Comparison of ENCODE assay signal across 9 cellular contexts in the genomic region with DNA sequence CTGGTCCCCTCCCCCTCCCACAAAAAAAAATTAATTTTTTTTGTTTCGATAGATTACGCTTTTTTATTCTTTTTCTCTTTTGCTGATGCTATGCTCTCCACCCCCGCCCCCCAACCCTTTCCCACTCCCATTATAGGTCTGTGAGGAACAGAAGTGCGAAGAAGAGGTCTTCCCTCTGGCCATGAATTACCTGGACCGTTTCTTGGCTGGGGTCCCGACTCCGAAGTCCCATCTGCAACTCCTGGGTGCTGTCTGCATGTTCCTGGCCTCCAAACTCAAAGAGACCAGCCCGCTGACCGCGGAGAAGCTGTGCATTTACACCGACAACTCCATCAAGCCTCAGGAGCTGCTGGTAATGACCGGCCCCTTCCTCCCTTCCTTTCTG. TPM values are rescaled to one million over a fixed set of nuclear protein-coding genes. Genes with fewer than 3 reads are reported as not detected.
DNase-seq lines count a peak whose midpoint lies in the region; ATAC-seq and TF ChIP-seq lines count a peak whose summit lies in the region.
"Had no signal": no experiment of that assay in that cellular context is flagged by ENCODE, and none has a peak within 500 bp of the region (broad histone marks: within the 10 kb centered on the region; RNA-seq: fewer than 3 reads in every experiment).

No MANE protein-coding gene starts in this region.

- peak; percentile 29 to 34 for DNase-seq in heart right ventricle
- DNase-seq in cardiac septum (ENCODE audit: low spot score), result no peak
- DNase-seq in naive B cell, result no peak
- DNase-seq in aorta, result no peak
- DNase-seq in GDM1 (lab: John Stamatoyannopoulos, UW), result no peak
- DNase-seq in mucosa of gallbladder (ENCODE audit: low spot score), result no peak
- DNase-seq in NK-92 treated with Interleukin-12 subunit alpha and Interleukin-12 subunit beta, amount 100 ng/mL, for 24 hours (lab: John Stamatoyannopoulos, UW), result no peak

- H3K36me3 ChIP-seq in heart right ventricle, result peaks cover 0 to 46% (median 9%) of the 10 kb centered on the region in 9 donors
- peaks cover 17 to 34% of the 10 kb centered on the region in 2 donors for H3K36me3 ChIP-seq in duodenal mucosa (ENCODE audit: control insufficient read depth in 1 of 2, insufficient read depth in 2 of 2, low read length in 2 of 2)
- H3K36me3 ChIP-seq in aorta (ENCODE audit: control insufficient read depth in 1 of 2, insufficient read depth in 2 of 2, low read length in 1 of 2), result peaks cover 0 to 2% of the 10 kb centered on the region in 2 donors

- H3K4me3 ChIP-seq in heart right ventricle (peak overlapping the region in 9 of 10 donors; percentile 61 to 95 (median 86)), duodenal mucosa (ENCODE audit: low read depth in 1 of 2, low read length in 2 of 2) (peak overlapping the region; percentile 91 to 98), aorta (ENCODE audit: low read length in 2 of 2) (peak overlapping the region; percentile 75 to 95)

- H3K4me3 Mint-ChIP-seq in naive B cell, result peak overlapping the region; percentile 92 to 98 (median 96)

- intact Hi-C loops in heart right ventricle (cut with DNase I) (loop anchor here (1.0 to 10.0 kb wide), 15 partner anchors 131 to 394 kb away; no protein-coding TSS in a partner anchor), cardiac septum (cut with DNase I) (loop anchor here (2.0 to 5.0 kb wide), 5 partner anchors 46 to 391 kb away; partner anchors contain the start of gene TIGAR), aorta (cut with DNase I) (loop anchor here (1.0 to 5.0 kb wide), 5 partner anchors 169 to 404 kb away; partner anchors contain the start of gene PARP11 (in 1 of the 2))

- WGBS in heart right ventricle, 2 donors, result 32 to 40% methylated on average over 12 of the region's 12 CpGs
- 22 to 27% methylated on average over 12 of the region's 12 CpGs for WGBS in aorta, 2 donors

- H3K4me1 Mint-ChIP-seq in naive B cell, result peaks cover 35 to 47% (median 36%) of the 10 kb centered on the region in 3 donors

- no peak for TF ChIP-seq CTCF in heart right ventricle (IDR thresholded peaks at IDR 0.05)

- peak overlapping the region; percentile 56 to 88 for H3K9ac ChIP-seq in duodenal mucosa (ENCODE audit: low read depth in 1 of 2, low read length in 2 of 2)

- ATAC-seq in heart right ventricle, result no peak
- no peak for ATAC-seq in naive B cell (ENCODE audit: low read depth in 2 of 2)
- no peak for ATAC-seq in aorta (ENCODE audit: low FRiP score)

- H3K4me1 ChIP-seq in heart right ventricle (peaks cover 17 to 84% (median 72%) of the 10 kb centered on the region in 9 donors), duodenal mucosa (ENCODE audit: control insufficient read depth in 1 of 2, insufficient read depth in 2 of 2, low read length in 2 of 2) (peaks cover 55 to 64% of the 10 kb centered on the region in 2 donors), aorta (ENCODE audit: control insufficient read depth in 1 of 2, insufficient read depth in 2 of 2, low read length in 2 of 2) (no peaks in the 10 kb centered on the region)

- H3K27ac ChIP-seq in heart right ventricle, result peak overlapping the region; percentile 81 to 98 (median 96)
- H3K27ac ChIP-seq in duodenal mucosa (ENCODE audit: low read depth, low read length), result peak overlapping the region; percentile 11
- H3K27ac ChIP-seq in aorta (ENCODE audit: low read depth in 1 of 2, low read length in 2 of 2), result peak overlapping the region in 1 of 2 donors; percentile 72

- H3K27ac Mint-ChIP-seq in naive B cell, result peak overlapping the region in 5 of 6 donors; percentile 53 to 100 (median 83)

- H3K9me3 Mint-ChIP-seq in naive B cell, result no peaks in the 10 kb centered on the region

- no peaks in the 10 kb centered on the region for H3K27me3 Mint-ChIP-seq in naive B cell

- H3K36me3 Mint-ChIP-seq in naive B cell, result peaks cover 0 to 7% of the 10 kb centered on the region in 2 donors

- H3K9me3 ChIP-seq in heart right ventricle, result no peaks in the 10 kb centered on the region
- H3K9me3 ChIP-seq in duodenal mucosa (ENCODE audit: control insufficient read depth in 1 of 2, low read length in 2 of 2), result no peaks in the 10 kb centered on the region
- H3K9me3 ChIP-seq in aorta (ENCODE audit: control insufficient read depth, low read length), result no peaks in the 10 kb centered on the region

- peaks cover 0 to 53% (median 0%) of the 10 kb centered on the region in 7 donors for H3K27me3 ChIP-seq in heart right ventricle
- H3K27me3 ChIP-seq in duodenal mucosa (ENCODE audit: control insufficient read depth in 1 of 2, insufficient read depth in 2 of 2, low read length in 2 of 2), result no peaks in the 10 kb centered on the region
- no peaks in the 10 kb centered on the region for H3K27me3 ChIP-seq in aorta (ENCODE audit: control insufficient read depth in 1 of 2, insufficient read depth in 2 of 2, low read length in 1 of 2)

RNA-seq across cellular contexts. Expression of gene CCND2, which starts 2.3 kb away (rescaled TPM):
- total RNA-seq in heart right ventricle, result 100 to 1,000 TPM; 176 to 515 (median 381) TPM
- polyA plus RNA-seq in heart right ventricle, result 10 to 100 TPM; 27.5 to 28.4 TPM
- 478 TPM for total RNA-seq in cardiac septum
- 10 to 100 TPM in 2 of 6 donors, 1 to 10 TPM in 4; 5.6 to 16.7 (median 8.3) TPM for polyA plus RNA-seq in naive B cell (ENCODE audit: low read depth in 6 of 6)
- total RNA-seq in aorta, result 100 to 1,000 TPM; 135 to 170 TPM
- 10 to 100 TPM; 17.1 to 18.9 TPM for polyA plus RNA-seq in aorta
- total RNA-seq in mucosa of gallbladder, result 64.1 TPM
- total RNA-seq: RPMI7951 had no signal

RNA-seq across cellular contexts. Expression of gene TIGAR, which starts 45.2 kb away (rescaled TPM):
- 10 to 100 TPM; 10.9 to 15.5 (median 13.7) TPM for total RNA-seq in heart right ventricle
- 1 to 10 TPM; 3.7 to 5.4 TPM for polyA plus RNA-seq in heart right ventricle
- total RNA-seq in cardiac septum, result 13.0 TPM
- polyA plus RNA-seq in naive B cell (ENCODE audit: low read depth in 6 of 6), result 1 to 10 TPM; 3.3 to 9.4 (median 5.6) TPM
- 10 to 100 TPM in 1 of 2 donors, 1 to 10 TPM in 1; 7.2 to 10.5 TPM for total RNA-seq in aorta
- polyA plus RNA-seq in aorta, result 1 to 10 TPM; 2.9 to 4.6 TPM
- 14.1 TPM for total RNA-seq in mucosa of gallbladder

Comparison
In these comparisons a context has a peak if more than half of its experiments do, and no peak if none do; other contexts are left out.
1. DNase-seq: peak in heart right ventricle (2 of 2); none in cardiac septum (single experiment), naive B cell (single experiment), aorta (0 of 2), GDM1 (single experiment), mucosa of gallbladder (single experiment) and NK-92 treated with Interleukin-12 subunit alpha and Interleukin-12 subunit beta, amount 100 ng/mL, for 24 hours (single experiment).
2. Peak in every context shown above with its lines, with median percentiles within 50 percentile points of each other: H3K4me3 ChIP-seq.